In the genomic region with DNA sequence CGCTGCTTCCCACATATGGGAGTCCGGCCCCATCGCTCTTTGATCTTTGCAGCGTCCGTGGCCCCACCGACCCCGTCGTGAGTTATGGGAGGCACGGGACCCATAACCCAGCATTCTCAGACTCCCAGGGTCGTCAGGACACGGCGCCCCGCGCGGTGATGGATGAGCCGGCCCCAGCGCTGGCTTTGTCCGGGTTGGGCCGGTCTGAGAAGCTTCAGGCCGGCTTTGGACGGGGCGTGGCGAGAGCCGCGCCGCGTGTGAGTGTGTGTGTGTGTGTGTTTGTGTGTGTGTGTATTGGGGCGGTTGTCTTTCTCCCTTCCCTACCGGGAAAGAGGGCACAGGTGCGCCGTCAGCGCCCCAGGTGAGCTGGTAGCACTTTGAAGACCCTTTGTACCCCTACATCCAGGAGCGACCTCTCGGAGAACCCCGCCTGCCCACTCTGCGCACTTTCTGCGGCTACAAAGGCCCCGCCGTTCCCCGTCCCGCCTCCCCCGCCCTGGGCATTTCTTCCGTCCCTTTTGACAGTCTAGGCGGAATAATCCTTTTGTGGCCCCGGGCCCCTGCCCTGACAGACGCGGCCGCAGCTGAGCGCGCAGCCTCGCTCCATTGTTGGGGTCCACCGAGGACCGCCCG, we compare ENCODE assay signal across 1 cellular context.
TF ChIP-seq lines count a peak whose summit lies in the region.

No MANE protein-coding gene starts in this region.

TF ChIP-seq in H1, 55 proteins besides CTCF, POLR2A, EP300 and RAD21:
- TF ChIP-seq SIN3A (conservative IDR thresholded peaks at IDR 0.05 in 1 of 2, IDR thresholded peaks at IDR 0.05 in 1 of 2; ENCODE audit: low read depth in 1 of 2, low read length in 2 of 2), result peak; percentile 26 to 76; a peak in 2 of 4 replicates
- no peak for TF ChIP-seq TBP (IDR thresholded peaks at IDR 0.05; ENCODE audit: low read depth, low read length)
- no peak for TF ChIP-seq RFX5 (IDR thresholded peaks at IDR 0.05; ENCODE audit: borderline replicate concordance, low read depth, low read length)
- TF ChIP-seq BCL11A (IDR thresholded peaks at IDR 0.05; ENCODE audit: low read depth in 2 of 2, low read length in 2 of 2), result no peak
- TF ChIP-seq NANOG (IDR thresholded peaks at IDR 0.05; ENCODE audit: insufficient read depth, low read depth, low read length, poor library complexity, severe bottlenecking), result no peak
- no peak for TF ChIP-seq BRCA1 (IDR thresholded peaks at IDR 0.05; ENCODE audit: low read depth, low read length)
- TF ChIP-seq HDAC6 (IDR thresholded peaks at IDR 0.05; ENCODE audit: low read depth, low read length), result no peak
- TF ChIP-seq, protein P1, sequence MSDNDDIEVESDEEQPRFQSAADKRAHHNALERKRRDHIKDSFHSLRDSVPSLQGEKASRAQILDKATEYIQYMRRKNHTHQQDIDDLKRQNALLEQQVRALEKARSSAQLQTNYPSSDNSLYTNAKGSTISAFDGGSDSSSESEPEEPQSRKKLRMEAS (IDR thresholded peaks at IDR 0.05), result 0 out of 2 replicates have a peak, but pooled peaks have one; percentile 31
- no peak for TF ChIP-seq SRF (IDR thresholded peaks at IDR 0.05; ENCODE audit: low read depth, low read length)
- TF ChIP-seq SUZ12 (IDR thresholded peaks at IDR 0.05; ENCODE audit: low read length), result no peak
- TF ChIP-seq RBBP5 (IDR thresholded peaks at IDR 0.05; ENCODE audit: borderline replicate concordance, low read depth, low read length), result no peak
- TF ChIP-seq BACH1 (IDR thresholded peaks at IDR 0.05; ENCODE audit: low read length), result no peak
- TF ChIP-seq, protein P2, sequence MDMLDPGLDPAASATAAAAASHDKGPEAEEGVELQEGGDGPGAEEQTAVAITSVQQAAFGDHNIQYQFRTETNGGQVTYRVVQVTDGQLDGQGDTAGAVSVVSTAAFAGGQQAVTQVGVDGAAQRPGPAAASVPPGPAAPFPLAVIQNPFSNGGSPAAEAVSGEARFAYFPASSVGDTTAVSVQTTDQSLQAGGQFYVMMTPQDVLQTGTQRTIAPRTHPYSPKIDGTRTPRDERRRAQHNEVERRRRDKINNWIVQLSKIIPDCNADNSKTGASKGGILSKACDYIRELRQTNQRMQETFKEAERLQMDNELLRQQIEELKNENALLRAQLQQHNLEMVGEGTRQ (IDR thresholded peaks at IDR 0.05; ENCODE audit: low read length), result no peak
- TF ChIP-seq CBX5 (IDR thresholded peaks at IDR 0.05; ENCODE audit: low read depth, low read length), result no peak
- no peak; the same call in 1 of the 2 replicates for TF ChIP-seq CHD1 (IDR thresholded peaks at IDR 0.05; ENCODE audit: low read depth, low read length)
- no peak for TF ChIP-seq KDM1A (IDR thresholded peaks at IDR 0.05; ENCODE audit: borderline replicate concordance, low read length)
- no peak for TF ChIP-seq ZNF274 (IDR thresholded peaks at IDR 0.05; ENCODE audit: borderline replicate concordance, extremely low read depth, low read length)
- no peak for TF ChIP-seq YY1 (IDR thresholded peaks at IDR 0.05; ENCODE audit: low read depth, low read length)
- TF ChIP-seq, protein P3, sequence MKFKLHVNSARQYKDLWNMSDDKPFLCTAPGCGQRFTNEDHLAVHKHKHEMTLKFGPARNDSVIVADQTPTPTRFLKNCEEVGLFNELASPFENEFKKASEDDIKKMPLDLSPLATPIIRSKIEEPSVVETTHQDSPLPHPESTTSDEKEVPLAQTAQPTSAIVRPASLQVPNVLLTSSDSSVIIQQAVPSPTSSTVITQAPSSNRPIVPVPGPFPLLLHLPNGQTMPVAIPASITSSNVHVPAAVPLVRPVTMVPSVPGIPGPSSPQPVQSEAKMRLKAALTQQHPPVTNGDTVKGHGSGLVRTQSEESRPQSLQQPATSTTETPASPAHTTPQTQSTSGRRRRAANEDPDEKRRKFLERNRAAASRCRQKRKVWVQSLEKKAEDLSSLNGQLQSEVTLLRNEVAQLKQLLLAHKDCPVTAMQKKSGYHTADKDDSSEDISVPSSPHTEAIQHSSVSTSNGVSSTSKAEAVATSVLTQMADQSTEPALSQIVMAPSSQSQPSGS (IDR thresholded peaks at IDR 0.05; ENCODE audit: low read length), result no peak; the same call in 1 of the 2 replicates
- TF ChIP-seq KDM5A (IDR thresholded peaks at IDR 0.05; ENCODE audit: low read length), result no peak
- no peak for TF ChIP-seq GABPA (IDR thresholded peaks at IDR 0.05; ENCODE audit: borderline replicate concordance, insufficient read depth, low read length)
- TF ChIP-seq JUND (IDR thresholded peaks at IDR 0.05; ENCODE audit: low read length), result no peak
- no peak for TF ChIP-seq SIX5 (IDR thresholded peaks at IDR 0.05; ENCODE audit: low read depth, low read length)
- TF ChIP-seq RXRA (IDR thresholded peaks at IDR 0.05; ENCODE audit: insufficient read depth, low read depth, low read length), result no peak
- TF ChIP-seq CHD2 (IDR thresholded peaks at IDR 0.05; ENCODE audit: low read length), result no peak
- TF ChIP-seq, protein P4, sequence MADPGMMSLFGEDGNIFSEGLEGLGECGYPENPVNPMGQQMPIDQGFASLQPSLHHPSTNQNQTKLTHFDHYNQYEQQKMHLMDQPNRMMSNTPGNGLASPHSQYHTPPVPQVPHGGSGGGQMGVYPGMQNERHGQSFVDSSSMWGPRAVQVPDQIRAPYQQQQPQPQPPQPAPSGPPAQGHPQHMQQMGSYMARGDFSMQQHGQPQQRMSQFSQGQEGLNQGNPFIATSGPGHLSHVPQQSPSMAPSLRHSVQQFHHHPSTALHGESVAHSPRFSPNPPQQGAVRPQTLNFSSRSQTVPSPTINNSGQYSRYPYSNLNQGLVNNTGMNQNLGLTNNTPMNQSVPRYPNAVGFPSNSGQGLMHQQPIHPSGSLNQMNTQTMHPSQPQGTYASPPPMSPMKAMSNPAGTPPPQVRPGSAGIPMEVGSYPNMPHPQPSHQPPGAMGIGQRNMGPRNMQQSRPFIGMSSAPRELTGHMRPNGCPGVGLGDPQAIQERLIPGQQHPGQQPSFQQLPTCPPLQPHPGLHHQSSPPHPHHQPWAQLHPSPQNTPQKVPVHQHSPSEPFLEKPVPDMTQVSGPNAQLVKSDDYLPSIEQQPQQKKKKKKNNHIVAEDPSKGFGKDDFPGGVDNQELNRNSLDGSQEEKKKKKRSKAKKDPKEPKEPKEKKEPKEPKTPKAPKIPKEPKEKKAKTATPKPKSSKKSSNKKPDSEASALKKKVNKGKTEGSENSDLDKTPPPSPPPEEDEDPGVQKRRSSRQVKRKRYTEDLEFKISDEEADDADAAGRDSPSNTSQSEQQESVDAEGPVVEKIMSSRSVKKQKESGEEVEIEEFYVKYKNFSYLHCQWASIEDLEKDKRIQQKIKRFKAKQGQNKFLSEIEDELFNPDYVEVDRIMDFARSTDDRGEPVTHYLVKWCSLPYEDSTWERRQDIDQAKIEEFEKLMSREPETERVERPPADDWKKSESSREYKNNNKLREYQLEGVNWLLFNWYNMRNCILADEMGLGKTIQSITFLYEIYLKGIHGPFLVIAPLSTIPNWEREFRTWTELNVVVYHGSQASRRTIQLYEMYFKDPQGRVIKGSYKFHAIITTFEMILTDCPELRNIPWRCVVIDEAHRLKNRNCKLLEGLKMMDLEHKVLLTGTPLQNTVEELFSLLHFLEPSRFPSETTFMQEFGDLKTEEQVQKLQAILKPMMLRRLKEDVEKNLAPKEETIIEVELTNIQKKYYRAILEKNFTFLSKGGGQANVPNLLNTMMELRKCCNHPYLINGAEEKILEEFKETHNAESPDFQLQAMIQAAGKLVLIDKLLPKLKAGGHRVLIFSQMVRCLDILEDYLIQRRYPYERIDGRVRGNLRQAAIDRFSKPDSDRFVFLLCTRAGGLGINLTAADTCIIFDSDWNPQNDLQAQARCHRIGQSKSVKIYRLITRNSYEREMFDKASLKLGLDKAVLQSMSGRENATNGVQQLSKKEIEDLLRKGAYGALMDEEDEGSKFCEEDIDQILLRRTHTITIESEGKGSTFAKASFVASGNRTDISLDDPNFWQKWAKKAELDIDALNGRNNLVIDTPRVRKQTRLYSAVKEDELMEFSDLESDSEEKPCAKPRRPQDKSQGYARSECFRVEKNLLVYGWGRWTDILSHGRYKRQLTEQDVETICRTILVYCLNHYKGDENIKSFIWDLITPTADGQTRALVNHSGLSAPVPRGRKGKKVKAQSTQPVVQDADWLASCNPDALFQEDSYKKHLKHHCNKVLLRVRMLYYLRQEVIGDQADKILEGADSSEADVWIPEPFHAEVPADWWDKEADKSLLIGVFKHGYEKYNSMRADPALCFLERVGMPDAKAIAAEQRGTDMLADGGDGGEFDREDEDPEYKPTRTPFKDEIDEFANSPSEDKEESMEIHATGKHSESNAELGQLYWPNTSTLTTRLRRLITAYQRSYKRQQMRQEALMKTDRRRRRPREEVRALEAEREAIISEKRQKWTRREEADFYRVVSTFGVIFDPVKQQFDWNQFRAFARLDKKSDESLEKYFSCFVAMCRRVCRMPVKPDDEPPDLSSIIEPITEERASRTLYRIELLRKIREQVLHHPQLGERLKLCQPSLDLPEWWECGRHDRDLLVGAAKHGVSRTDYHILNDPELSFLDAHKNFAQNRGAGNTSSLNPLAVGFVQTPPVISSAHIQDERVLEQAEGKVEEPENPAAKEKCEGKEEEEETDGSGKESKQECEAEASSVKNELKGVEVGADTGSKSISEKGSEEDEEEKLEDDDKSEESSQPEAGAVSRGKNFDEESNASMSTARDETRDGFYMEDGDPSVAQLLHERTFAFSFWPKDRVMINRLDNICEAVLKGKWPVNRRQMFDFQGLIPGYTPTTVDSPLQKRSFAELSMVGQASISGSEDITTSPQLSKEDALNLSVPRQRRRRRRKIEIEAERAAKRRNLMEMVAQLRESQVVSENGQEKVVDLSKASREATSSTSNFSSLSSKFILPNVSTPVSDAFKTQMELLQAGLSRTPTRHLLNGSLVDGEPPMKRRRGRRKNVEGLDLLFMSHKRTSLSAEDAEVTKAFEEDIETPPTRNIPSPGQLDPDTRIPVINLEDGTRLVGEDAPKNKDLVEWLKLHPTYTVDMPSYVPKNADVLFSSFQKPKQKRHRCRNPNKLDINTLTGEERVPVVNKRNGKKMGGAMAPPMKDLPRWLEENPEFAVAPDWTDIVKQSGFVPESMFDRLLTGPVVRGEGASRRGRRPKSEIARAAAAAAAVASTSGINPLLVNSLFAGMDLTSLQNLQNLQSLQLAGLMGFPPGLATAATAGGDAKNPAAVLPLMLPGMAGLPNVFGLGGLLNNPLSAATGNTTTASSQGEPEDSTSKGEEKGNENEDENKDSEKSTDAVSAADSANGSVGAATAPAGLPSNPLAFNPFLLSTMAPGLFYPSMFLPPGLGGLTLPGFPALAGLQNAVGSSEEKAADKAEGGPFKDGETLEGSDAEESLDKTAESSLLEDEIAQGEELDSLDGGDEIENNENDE (IDR thresholded peaks at IDR 0.05; ENCODE audit: insufficient replicate concordance, low read length), result no peak
- TF ChIP-seq CBX8 (IDR thresholded peaks at IDR 0.05; ENCODE audit: borderline replicate concordance, low read depth, low read length), result no peak
- TF ChIP-seq JUN (IDR thresholded peaks at IDR 0.05; ENCODE audit: low read depth, low read length), result 0 out of 2 replicates have a peak, but pooled peaks have one; percentile 23
- 0 out of 4 replicates have a peak, but pooled peaks of 1 of the 2 experiments have one; percentile 74 for TF ChIP-seq HDAC2 (IDR thresholded peaks at IDR 0.05; ENCODE audit: borderline replicate concordance in 1 of 2, low read depth in 2 of 2, low read length in 2 of 2)
- no peak for TF ChIP-seq GTF2F1 (IDR thresholded peaks at IDR 0.05; ENCODE audit: borderline replicate concordance, low read depth, low read length)
- no peak for TF ChIP-seq RNF2 (IDR thresholded peaks at IDR 0.05; ENCODE audit: borderline replicate concordance, low read depth, low read length, missing control alignments, poor library complexity, severe bottlenecking)
- TF ChIP-seq POU5F1 (IDR thresholded peaks at IDR 0.05; ENCODE audit: low read depth, low read length), result no peak
- TF ChIP-seq TEAD4 (IDR thresholded peaks at IDR 0.05; ENCODE audit: low read depth, low read length), result no peak
- TF ChIP-seq TAF1 (IDR thresholded peaks at IDR 0.05; ENCODE audit: low read depth, low read length), result peak; percentile 71
- TF ChIP-seq FOSL1 (IDR thresholded peaks at IDR 0.05; ENCODE audit: insufficient read depth, low read depth, low read length), result no peak
- TF ChIP-seq SIRT6 (IDR thresholded peaks at IDR 0.05; ENCODE audit: low read length), result no peak
- no peak for TF ChIP-seq KDM4A (IDR thresholded peaks at IDR 0.05; ENCODE audit: low read depth, low read length, severe bottlenecking)
- TF ChIP-seq MAFK (IDR thresholded peaks at IDR 0.05; ENCODE audit: low read depth, low read length), result no peak
- TF ChIP-seq TAF7 (optimal IDR thresholded peaks at IDR 0.05; ENCODE audit: borderline replicate concordance, low read depth, low read length), result peak; percentile 52
- TF ChIP-seq POLR2AphosphoS5 (IDR thresholded peaks at IDR 0.05; ENCODE audit: low read depth, low read length), result peak; percentile 71; the same call in 1 of the 2 replicates
- no peak for TF ChIP-seq TCF12 (IDR thresholded peaks at IDR 0.05; ENCODE audit: low read depth, low read length)
- peak; percentile 69 for TF ChIP-seq SAP30 (IDR thresholded peaks at IDR 0.05; ENCODE audit: insufficient read depth, insufficient replicate concordance, low read length)
- no peak for TF ChIP-seq EGR1 (IDR thresholded peaks at IDR 0.05; ENCODE audit: borderline replicate concordance, low read depth, low read length)
- TF ChIP-seq ASH2L (IDR thresholded peaks at IDR 0.05; ENCODE audit: low read length), result no peak
- no peak for TF ChIP-seq SP2 (IDR thresholded peaks at IDR 0.05; ENCODE audit: low read length)
- TF ChIP-seq, protein P5, sequence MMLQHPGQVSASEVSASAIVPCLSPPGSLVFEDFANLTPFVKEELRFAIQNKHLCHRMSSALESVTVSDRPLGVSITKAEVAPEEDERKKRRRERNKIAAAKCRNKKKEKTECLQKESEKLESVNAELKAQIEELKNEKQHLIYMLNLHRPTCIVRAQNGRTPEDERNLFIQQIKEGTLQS (IDR thresholded peaks at IDR 0.05; ENCODE audit: insufficient read depth, low read depth, low read length), result no peak
- no peak; the same call in 1 of the 2 replicates for TF ChIP-seq NRF1 (IDR thresholded peaks at IDR 0.05; ENCODE audit: low read depth, low read length)
- TF ChIP-seq SP1 (IDR thresholded peaks at IDR 0.05; ENCODE audit: low read depth, low read length), result no peak
- TF ChIP-seq CTBP2 (IDR thresholded peaks at IDR 0.05; ENCODE audit: borderline replicate concordance, insufficient read depth, insufficient read length, low read length), result no peak
- peak; percentile 24; the same call in 1 of the 2 replicates for TF ChIP-seq CREB1 (IDR thresholded peaks at IDR 0.05)
- TF ChIP-seq, protein P6, sequence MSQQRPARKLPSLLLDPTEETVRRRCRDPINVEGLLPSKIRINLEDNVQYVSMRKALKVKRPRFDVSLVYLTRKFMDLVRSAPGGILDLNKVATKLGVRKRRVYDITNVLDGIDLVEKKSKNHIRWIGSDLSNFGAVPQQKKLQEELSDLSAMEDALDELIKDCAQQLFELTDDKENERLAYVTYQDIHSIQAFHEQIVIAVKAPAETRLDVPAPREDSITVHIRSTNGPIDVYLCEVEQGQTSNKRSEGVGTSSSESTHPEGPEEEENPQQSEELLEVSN (IDR thresholded peaks at IDR 0.05), result no peak
- no peak for TF ChIP-seq SP4 (IDR thresholded peaks at IDR 0.05; ENCODE audit: low read length)
- no peak for TF ChIP-seq CEBPB (IDR thresholded peaks at IDR 0.05; ENCODE audit: low read depth, low read length)
